Comparison of ENCODE assay signal across 24 cellular contexts in the genomic region with DNA sequence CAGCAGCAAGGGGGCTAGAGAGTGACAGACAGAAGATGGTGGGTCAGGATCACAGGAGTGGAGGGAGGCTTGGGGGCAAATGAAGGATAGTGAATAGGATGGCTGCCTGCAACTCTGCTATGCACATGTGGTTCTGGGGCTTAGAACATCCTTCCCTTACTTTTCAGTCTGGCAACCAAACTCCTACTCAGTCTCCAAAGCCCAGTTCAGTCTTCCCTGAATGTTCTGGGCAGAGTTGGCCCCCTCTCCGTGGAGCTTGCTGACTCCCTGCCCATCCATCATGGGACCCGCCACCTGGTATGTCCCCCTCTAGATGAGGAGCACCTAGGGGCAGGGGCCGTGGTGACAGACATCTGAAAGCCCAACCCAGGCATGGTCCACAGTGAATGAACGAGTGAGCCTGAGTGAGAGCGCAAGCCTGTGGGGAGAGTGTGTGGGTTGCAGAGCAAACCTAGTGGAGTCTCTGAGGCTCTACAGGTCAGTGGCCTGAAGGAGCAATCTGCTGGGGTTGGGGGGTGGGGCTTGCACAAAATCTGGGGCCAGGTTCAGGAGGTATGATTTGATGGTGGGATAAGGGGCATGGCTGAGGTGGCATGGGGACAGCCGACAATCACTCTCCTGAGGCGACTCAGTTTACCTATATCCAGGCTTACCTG.
"Had no signal": no experiment of that assay in that cellular context is flagged by ENCODE, and none has a peak within 500 bp of the region (broad histone marks: within the 10 kb centered on the region; RNA-seq: fewer than 3 reads in every experiment).

No MANE protein-coding gene starts in this region.

- ATAC-seq: activated CD8-positive, alpha-beta memory T cell treated with anti-CD3 and anti-CD28 coated beads, Interleukin-2, amount 10 ng/mL, durations not matched to agents 7 days and 5 days; activated CD8-positive, alpha-beta T cell treated with anti-CD3 and anti-CD28 coated beads, Interleukin-2, amount 10 ng/mL, durations not matched to agents 7 days and 5 days; body of pancreas; foreskin keratinocyte; left cardiac atrium had no signal

- H3K36me3 ChIP-seq: adrenal gland, pancreas, prostate gland, stomach, tibial artery had no signal

- H3K4me1 ChIP-seq: adrenal gland, foreskin keratinocyte, pancreas, prostate gland had no signal

- FAIRE-seq: colon, islet of Langerhans, pancreas had no signal

- DNase-seq: activated B cell treated with CpG ODN at 0.5 μM for 24 hours; activated CD8-positive, alpha-beta memory T cell treated with anti-CD3 and anti-CD28 coated beads, Interleukin-2, amount 10 ng/mL, durations not matched to agents 7 days and 5 days; activated CD8-positive, alpha-beta T cell treated with anti-CD3 and anti-CD28 coated beads, Interleukin-2, amount 10 ng/mL, durations not matched to agents 7 days and 5 days; activated naive CD4-positive, alpha-beta T cell; activated T-cell treated with anti-CD3 and anti-CD28 coated beads for 4 hours; effector memory CD4-positive, alpha-beta T cell; foreskin keratinocyte; mammary epithelial cell; naive B cell; nephron progenitor cell; retina; stimulated activated CD4-positive, alpha-beta T cell treated with anti-CD3 and anti-CD28 coated beads, Interleukin-12 subunit alpha, Interleukin-12 subunit beta, amount 100 ng/mL, for 4 hours; stimulated activated CD4-positive, alpha-beta T cell treated with anti-CD3 and anti-CD28 coated beads, Interleukin-4, amount 100 ng/mL, for 1 hour; stomach; T-helper 1 cell had no signal

- H3K27me3 ChIP-seq: adrenal gland, body of pancreas, pancreas, tibial artery had no signal

- H3K27ac ChIP-seq: adrenal gland, body of pancreas, foreskin keratinocyte, pancreas, prostate gland, skin epidermis, stomach, tibial artery had no signal

- H3K4me3 ChIP-seq: adrenal gland, body of pancreas, pancreas, prostate gland, skin epidermis, stomach, tibial artery had no signal

- H3K9me3 ChIP-seq: adrenal gland, body of pancreas, pancreas, prostate gland, tibial artery had no signal
